9 cellular contexts compared by ENCODE assay signal in genomic region chr12:4809449-4810218, GRCh38.
DNase-seq lines count a peak whose midpoint lies in the region; ATAC-seq and TF ChIP-seq lines count a peak whose summit lies in the region.
"Had no signal": no experiment of that assay in that cellular context is flagged by ENCODE, and none has a peak within 500 bp of the region (broad histone marks: within the 10 kb centered on the region; RNA-seq: fewer than 3 reads in every experiment).

No MANE protein-coding gene starts in this region.

- no peak for TF ChIP-seq CTCF in osteoblast (IDR thresholded peaks at IDR 0.05; ENCODE audit: extremely low read depth, low read depth, low read length)

- H3K27me3 ChIP-seq in HUES48 (ENCODE audit: control insufficient read depth, insufficient read depth, low read length) (peaks cover 60% of the 10 kb centered on the region), iPS-20b (ENCODE audit: insufficient read depth, low read length) (peaks cover 67% of the 10 kb centered on the region), osteoblast (ENCODE audit: insufficient read depth, low read length) (peaks cover 28% of the 10 kb centered on the region)

- peaks cover 20% of the 10 kb centered on the region for H3K36me3 Mint-ChIP-seq in activated T-helper 1 cell treated with anti-CD3 and anti-CD28 coated beads, Interleukin-12 subunit alpha, Interleukin-12 subunit beta, Interleukin-2, Interleukin-4 antibody, amounts not matched to agents 30 ng/mL and 10 ng/mL and 1 ng/mL, durations not matched to agents 14 hours and 24 hours and 36 hours (ENCODE audit: low read depth)

- no peak overlapping the region for H3K4me2 ChIP-seq in osteoblast (ENCODE audit: insufficient read depth, low read length)

- intact Hi-C loops in activated T-helper 1 cell treated with anti-CD3 and anti-CD28 coated beads, Interleukin-12 subunit alpha, Interleukin-12 subunit beta, Interleukin-2, Interleukin-4 antibody, amounts not matched to agents 30 ng/mL and 10 ng/mL and 1 ng/mL, durations not matched to agents 14 hours and 24 hours and 36 hours (cut with micrococcal nuclease), result no loop called here

- no peak overlapping the region for H3K27ac Mint-ChIP-seq in activated T-helper 1 cell treated with anti-CD3 and anti-CD28 coated beads, Interleukin-12 subunit alpha, Interleukin-12 subunit beta, Interleukin-2, Interleukin-4 antibody, amounts not matched to agents 30 ng/mL and 10 ng/mL and 1 ng/mL, durations not matched to agents 14 hours and 24 hours and 36 hours

- H3K4me1 ChIP-seq in HUES48 (ENCODE audit: control insufficient read depth, insufficient read depth, low read length) (no peaks in the 10 kb centered on the region), iPS-20b (ENCODE audit: insufficient read depth, low read length) (no peaks in the 10 kb centered on the region), osteoblast (ENCODE audit: insufficient read depth, low read length) (no peaks in the 10 kb centered on the region)

- H3K27me3 Mint-ChIP-seq in activated T-helper 1 cell treated with anti-CD3 and anti-CD28 coated beads, Interleukin-12 subunit alpha, Interleukin-12 subunit beta, Interleukin-2, Interleukin-4 antibody, amounts not matched to agents 30 ng/mL and 10 ng/mL and 1 ng/mL, durations not matched to agents 14 hours and 24 hours and 36 hours (ENCODE audit: insufficient read depth), result peaks cover 3% of the 10 kb centered on the region

- peak overlapping the region; percentile 14; the same call in 1 of the 2 replicates for H3K9ac ChIP-seq in HUES48 (ENCODE audit: low read depth, low read length)
- no peak overlapping the region for H3K9ac ChIP-seq in iPS-20b (ENCODE audit: low read depth, low read length)

- H3K4me3 Mint-ChIP-seq in activated T-helper 1 cell treated with anti-CD3 and anti-CD28 coated beads, Interleukin-12 subunit alpha, Interleukin-12 subunit beta, Interleukin-2, Interleukin-4 antibody, amounts not matched to agents 30 ng/mL and 10 ng/mL and 1 ng/mL, durations not matched to agents 14 hours and 24 hours and 36 hours, result peak overlapping the region; percentile 16

- H3K4me3 ChIP-seq in HUES48 (ENCODE audit: low read depth, low read length) (peak overlapping the region; percentile 71), iPS-20b (ENCODE audit: low read length) (peak overlapping the region; percentile 70), osteoblast (ENCODE audit: insufficient read depth, low read length) (no peak overlapping the region)

- no peak for ATAC-seq in GM21367 (IDR thresholded peaks at IDR 0.05; ENCODE audit: unreplicated experiment)
- ATAC-seq: HCT116 had no signal

- H3K9me3 Mint-ChIP-seq in activated T-helper 1 cell treated with anti-CD3 and anti-CD28 coated beads, Interleukin-12 subunit alpha, Interleukin-12 subunit beta, Interleukin-2, Interleukin-4 antibody, amounts not matched to agents 30 ng/mL and 10 ng/mL and 1 ng/mL, durations not matched to agents 14 hours and 24 hours and 36 hours, result no peaks in the 10 kb centered on the region

- DNase-seq in activated T-helper 1 cell treated with anti-CD3 and anti-CD28 coated beads, Interleukin-12 subunit alpha, Interleukin-12 subunit beta, Interleukin-2, Interleukin-4 antibody, amounts not matched to agents 30 ng/mL and 10 ng/mL and 1 ng/mL, durations not matched to agents 14 hours and 24 hours and 36 hours (ENCODE audit: low spot score), result no peak
- peak; percentile 64 for DNase-seq in stimulated activated CD8-positive, alpha-beta memory T cell treated with anti-CD3 and anti-CD28 coated beads, Interleukin-4, amount 100 ng/mL, for 48 hours
- DNase-seq in activated CD4-positive, CD25-positive, alpha-beta regulatory T cell (lab: John Stamatoyannopoulos, UW), result no peak
- no peak for DNase-seq in osteoblast (ENCODE audit: insufficient read length, low spot score, missing footprints)
- DNase-seq: SHP77 had no signal

- H3K4me1 Mint-ChIP-seq in activated T-helper 1 cell treated with anti-CD3 and anti-CD28 coated beads, Interleukin-12 subunit alpha, Interleukin-12 subunit beta, Interleukin-2, Interleukin-4 antibody, amounts not matched to agents 30 ng/mL and 10 ng/mL and 1 ng/mL, durations not matched to agents 14 hours and 24 hours and 36 hours (ENCODE audit: low read depth), result peaks cover 30% of the 10 kb centered on the region

- H3K27ac ChIP-seq in HUES48 (ENCODE audit: low read depth, low read length) (no peak overlapping the region), iPS-20b (ENCODE audit: low read length) (no peak overlapping the region), osteoblast (ENCODE audit: low read depth, low read length) (no peak overlapping the region)

- H3K79me2 ChIP-seq in osteoblast (ENCODE audit: insufficient read depth, low read length), result no peaks in the 10 kb centered on the region

- H3K9me3 ChIP-seq in HUES48 (ENCODE audit: control insufficient read depth, insufficient read depth, low read length) (no peaks in the 10 kb centered on the region), iPS-20b (ENCODE audit: insufficient read depth, low read depth, low read length) (no peaks in the 10 kb centered on the region), osteoblast (ENCODE audit: low read depth, low read length) (no peaks in the 10 kb centered on the region)

- no peaks in the 10 kb centered on the region for H3K36me3 ChIP-seq in HUES48 (ENCODE audit: control insufficient read depth, insufficient read depth, low read length)
- H3K36me3 ChIP-seq in iPS-20b (ENCODE audit: insufficient read depth, low read depth, low read length), result no peaks in the 10 kb centered on the region
- H3K36me3 ChIP-seq in osteoblast (ENCODE audit: insufficient read depth, low read length), result no peaks in the 10 kb centered on the region

- no peaks in the 10 kb centered on the region for H4K20me1 ChIP-seq in osteoblast (ENCODE audit: insufficient read depth, low read length)

- no peak overlapping the region for H2AFZ ChIP-seq in osteoblast (ENCODE audit: low read length)
